Comparison of ENCODE assay signal across 8 cellular contexts in the genomic region with DNA sequence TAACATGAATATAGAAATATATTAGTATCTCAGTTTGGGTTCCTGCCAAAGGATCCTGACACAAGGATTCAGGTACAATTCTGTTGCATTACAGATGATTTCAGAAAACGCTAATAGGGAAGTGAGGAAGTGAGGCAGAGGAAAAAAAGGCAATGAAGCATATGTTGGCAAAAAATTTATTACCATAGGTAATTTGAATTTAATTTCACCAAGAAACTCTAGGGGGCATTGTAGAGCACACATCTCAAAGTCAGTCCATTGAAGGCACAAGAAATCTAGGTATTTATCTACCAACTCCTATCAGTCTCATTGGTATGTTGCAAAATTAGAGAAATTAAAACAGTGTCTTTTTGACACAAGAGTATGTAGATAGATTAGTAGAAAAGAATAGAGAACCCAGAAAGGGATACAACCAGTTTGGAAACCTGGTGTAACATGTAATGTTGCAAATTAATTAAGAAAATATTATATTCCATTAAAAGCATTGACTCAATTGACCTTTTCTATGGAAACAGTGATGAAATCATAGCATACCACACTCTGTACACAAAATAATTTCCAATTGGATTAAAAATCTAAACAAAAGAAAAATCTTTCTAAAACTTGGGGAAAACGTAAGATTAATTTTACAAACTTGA.
A peak's percentile ranks its signal among the peaks of the same experiment; 100 is the strongest.
DNase-seq lines count a peak whose midpoint lies in the region; ATAC-seq and TF ChIP-seq lines count a peak whose summit lies in the region.

No MANE protein-coding gene starts in this region.

- H3K4me3 Mint-ChIP-seq in stimulated activated effector memory CD8-positive, alpha-beta T cell treated with anti-CD3 and anti-CD28 coated beads, Interleukin-12 subunit alpha, Interleukin-12 subunit beta, amount 100 ng/mL, for 72 hours, result no peak overlapping the region
- H3K4me3 Mint-ChIP-seq in CD14-positive monocyte, result no peak overlapping the region

- H3K27ac Mint-ChIP-seq in stimulated activated effector memory CD8-positive, alpha-beta T cell treated with anti-CD3 and anti-CD28 coated beads, Interleukin-12 subunit alpha, Interleukin-12 subunit beta, amount 100 ng/mL, for 72 hours, result no peak overlapping the region
- no peak overlapping the region for H3K27ac Mint-ChIP-seq in CD14-positive monocyte

- peak; percentile 83 for TF ChIP-seq CTCF in 22Rv1 (IDR thresholded peaks at IDR 0.05)
- peak; percentile 15 for TF ChIP-seq CTCF in GM13976 (IDR thresholded peaks at IDR 0.05; ENCODE audit: borderline replicate concordance, control extremely low read depth, extremely low read depth, insufficient read depth, missing control alignments)
- TF ChIP-seq CTCF in epithelial cell of esophagus (IDR thresholded peaks at IDR 0.05; ENCODE audit: insufficient read depth, low read depth, low read length, missing control alignments), result peak; percentile 65
- TF ChIP-seq CTCF in CD14-positive monocyte (IDR thresholded peaks at IDR 0.05), result no peak

- H3K4me3 ChIP-seq in epithelial cell of esophagus (ENCODE audit: low read length), result no peak overlapping the region

- intact Hi-C loops in CD14-positive monocyte (cut with micrococcal nuclease), result no loop called here

- no peak for DNase-seq in GM13976 (ENCODE audit: low spot score)
- DNase-seq in NCI-H82 treated with DMSO at 0.1 percent for 48 hours (lab: John Stamatoyannopoulos, UW; ENCODE audit: unreplicated experiment), result peak; percentile 71
- DNase-seq in epithelial cell of esophagus (ENCODE audit: low read depth), result peak; percentile 55
- DNase-seq in stimulated activated effector memory CD8-positive, alpha-beta T cell treated with anti-CD3 and anti-CD28 coated beads, Interleukin-12 subunit alpha, Interleukin-12 subunit beta, amount 100 ng/mL, for 72 hours (ENCODE audit: low spot score in 2 of 2), result no peak
- DNase-seq in CD14-positive monocyte (ENCODE audit: low spot score), result no peak
- no peak for DNase-seq in DMS79 (lab: John Stamatoyannopoulos, UW)

- no peaks in the 10 kb centered on the region for H3K27me3 Mint-ChIP-seq in CD14-positive monocyte (ENCODE audit: low read depth in 3 of 3)

- no peaks in the 10 kb centered on the region for H3K9me3 Mint-ChIP-seq in stimulated activated effector memory CD8-positive, alpha-beta T cell treated with anti-CD3 and anti-CD28 coated beads, Interleukin-12 subunit alpha, Interleukin-12 subunit beta, amount 100 ng/mL, for 72 hours
- peaks cover 0 to 3% (median 0%) of the 10 kb centered on the region in 7 donors for H3K9me3 Mint-ChIP-seq in CD14-positive monocyte

- H3K4me1 Mint-ChIP-seq in stimulated activated effector memory CD8-positive, alpha-beta T cell treated with anti-CD3 and anti-CD28 coated beads, Interleukin-12 subunit alpha, Interleukin-12 subunit beta, amount 100 ng/mL, for 72 hours, result no peaks in the 10 kb centered on the region
- no peaks in the 10 kb centered on the region for H3K4me1 Mint-ChIP-seq in CD14-positive monocyte

- in situ Hi-C loops in GM13976 (cut with MboI; ENCODE audit: low sequenced_read_pairs, unreplicated experiment), result no loop called here

- no peak overlapping the region for H3K27ac ChIP-seq in 22Rv1

- ATAC-seq in GM18870 (IDR thresholded peaks at IDR 0.05; ENCODE audit: unreplicated experiment), result no peak
- ATAC-seq in stimulated activated effector memory CD8-positive, alpha-beta T cell treated with anti-CD3 and anti-CD28 coated beads, Interleukin-12 subunit alpha, Interleukin-12 subunit beta, amount 100 ng/mL, for 72 hours, result no peak

- H3K36me3 Mint-ChIP-seq in stimulated activated effector memory CD8-positive, alpha-beta T cell treated with anti-CD3 and anti-CD28 coated beads, Interleukin-12 subunit alpha, Interleukin-12 subunit beta, amount 100 ng/mL, for 72 hours, result no peaks in the 10 kb centered on the region
- H3K36me3 Mint-ChIP-seq in CD14-positive monocyte, result no peaks in the 10 kb centered on the region

Comparison
In these comparisons a context has a peak if more than half of its experiments do, and no peak if none do; other contexts are left out.
1. DNase-seq: peak in NCI-H82 treated with DMSO at 0.1 percent for 48 hours (single experiment) and epithelial cell of esophagus (single experiment); none in GM13976 (single experiment), stimulated activated effector memory CD8-positive, alpha-beta T cell treated with anti-CD3 and anti-CD28 coated beads, Interleukin-12 subunit alpha, Interleukin-12 subunit beta, amount 100 ng/mL, for 72 hours (0 of 2), CD14-positive monocyte (single experiment) and DMS79 (single experiment).